20 cellular contexts compared by ENCODE assay signal in genomic region chr15:60831540-60831939, GRCh38.
"Had no signal": no experiment of that assay in that cellular context is flagged by ENCODE, and none has a peak within 500 bp of the region (broad histone marks: within the 10 kb centered on the region; RNA-seq: fewer than 3 reads in every experiment).

No MANE protein-coding gene starts in this region.

- H3K27me3 ChIP-seq: esophagus muscularis mucosa, heart right ventricle, neural progenitor cell, ovary, right atrium auricular region, testis, tibial nerve had no signal

- H3K27ac Mint-ChIP-seq: mesothelial cell of epicardium; natural killer cell treated with Interleukin-12 subunit alpha and Interleukin-12 subunit beta and Interleukin-15 and Interleukin-18, amount 100 ng/mL, for 72 hours; neural progenitor cell had no signal

- H3K4me3 ChIP-seq: esophagus muscularis mucosa, heart right ventricle, neural progenitor cell, ovary, right atrium auricular region, smooth muscle cell, testis, tibial nerve had no signal

- H3K27me3 Mint-ChIP-seq: central memory CD8-positive, alpha-beta T cell had no signal

- H3K36me3 Mint-ChIP-seq: mesothelial cell of epicardium; natural killer cell treated with Interleukin-12 subunit alpha and Interleukin-12 subunit beta and Interleukin-15 and Interleukin-18, amount 100 ng/mL, for 72 hours; neural progenitor cell had no signal

- H3K4me1 ChIP-seq: foreskin keratinocyte, neural progenitor cell, testis had no signal

- H3K9ac ChIP-seq: neural progenitor cell had no signal

- H3K36me3 ChIP-seq: esophagus muscularis mucosa, heart right ventricle, neural progenitor cell, ovary, right atrium auricular region, tibial nerve had no signal

- H3K4me2 ChIP-seq: neural progenitor cell, smooth muscle cell had no signal

- ATAC-seq: foreskin keratinocyte; heart right ventricle; left lobe of liver; natural killer cell treated with Interleukin-12 subunit alpha and Interleukin-12 subunit beta and Interleukin-15 and Interleukin-18, amount 100 ng/mL, for 72 hours; stimulated activated naive CD8-positive, alpha-beta T cell treated with anti-CD3 and anti-CD28 coated beads, Interleukin-15, Interleukin-2, amounts not matched to agents 100 U/mL and 50 U/mL, for 24 hours had no signal

- H3K9me3 ChIP-seq: esophagus muscularis mucosa, heart right ventricle, ovary, right atrium auricular region, testis, tibial nerve had no signal

- H3K9me3 Mint-ChIP-seq: central memory CD8-positive, alpha-beta T cell; mesothelial cell of epicardium; natural killer cell treated with Interleukin-12 subunit alpha and Interleukin-12 subunit beta and Interleukin-15 and Interleukin-18, amount 100 ng/mL, for 72 hours; neural progenitor cell had no signal

- DNase-seq: effector memory CD4-positive, alpha-beta T cell; foreskin keratinocyte; heart right ventricle; hypothalamus; islet precursor cell; nucleus accumbens; ovary; stimulated activated CD4-positive, alpha-beta T cell treated with anti-CD3 and anti-CD28 coated beads, Interleukin-2, amount 100 ng/mL, for 48 hours; stimulated activated naive CD8-positive, alpha-beta T cell treated with anti-CD3 and anti-CD28 coated beads, Interleukin-15, Interleukin-2, amounts not matched to agents 100 U/mL and 50 U/mL, for 24 hours; testis had no signal

- H3K4me1 Mint-ChIP-seq: mesothelial cell of epicardium, neural progenitor cell had no signal

- H2AFZ ChIP-seq: neural progenitor cell had no signal

- H3K4me3 Mint-ChIP-seq: central memory CD8-positive, alpha-beta T cell; mesothelial cell of epicardium; natural killer cell treated with Interleukin-12 subunit alpha and Interleukin-12 subunit beta and Interleukin-15 and Interleukin-18, amount 100 ng/mL, for 72 hours; neural progenitor cell had no signal

- H3K27ac ChIP-seq: epithelial cell of prostate, esophagus muscularis mucosa, foreskin keratinocyte, heart right ventricle, neural progenitor cell, ovary, right atrium auricular region, testis, tibial nerve had no signal
